Comparison of ENCODE assay signal across 1 cellular context in the genomic region with DNA sequence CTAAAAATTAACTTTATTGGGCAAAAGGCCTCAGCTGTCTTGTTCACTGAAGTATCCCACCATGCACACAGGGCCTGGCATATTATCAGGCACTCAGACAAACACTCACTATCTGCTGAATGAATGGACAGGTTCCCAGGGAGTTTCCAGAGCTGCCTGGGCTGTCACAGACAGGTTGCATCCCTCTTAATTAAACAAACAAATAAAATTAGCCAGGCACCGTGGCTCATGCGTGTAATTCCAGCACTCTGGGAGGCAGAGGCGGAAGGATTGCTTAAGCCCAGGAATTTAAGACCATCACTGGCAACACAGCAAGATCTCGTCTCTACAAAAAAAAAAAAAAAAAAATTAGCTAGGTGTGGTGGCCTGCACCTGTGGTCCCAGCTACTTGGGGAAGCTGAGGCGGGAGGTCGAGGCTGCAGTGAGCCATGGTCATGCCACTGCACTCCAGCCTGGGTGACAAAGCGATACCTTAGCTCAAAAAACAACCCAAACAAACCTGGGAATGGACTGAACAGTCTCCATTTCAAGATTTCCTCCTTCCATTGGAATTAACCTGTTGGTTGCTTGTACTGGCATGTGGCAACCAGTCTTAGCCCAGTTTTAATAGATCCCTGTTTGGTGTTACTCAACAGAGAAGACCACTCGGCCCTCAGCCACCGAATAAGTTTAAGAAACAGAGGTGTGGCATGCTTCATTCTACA.
TF ChIP-seq lines count a peak whose summit lies in the region.

No MANE protein-coding gene starts in this region.

TF ChIP-seq in IMR-90, 13 proteins besides CTCF, POLR2A, EP300 and RAD21:
- TF ChIP-seq BHLHE40 (IDR thresholded peaks at IDR 0.05; ENCODE audit: low read depth, low read length) = no peak
- no peak for TF ChIP-seq CEBPB (IDR thresholded peaks at IDR 0.05; ENCODE audit: low read depth, low read length)
- TF ChIP-seq MAZ (IDR thresholded peaks at IDR 0.05; ENCODE audit: borderline replicate concordance, low read depth, low read length) = no peak
- TF ChIP-seq NFE2L2 (IDR thresholded peaks at IDR 0.05; ENCODE audit: low read depth, low read length) = no peak
- no peak for TF ChIP-seq USF2 (IDR thresholded peaks at IDR 0.05; ENCODE audit: low read depth, low read length)
